ENCODE assay signal across 9 cellular contexts in genomic region chr19:54431255-54431838, GRCh38. TPM values are rescaled to one million over a fixed set of nuclear protein-coding genes. Genes with fewer than 3 reads are reported as not detected.
DNase-seq lines count a peak whose midpoint lies in the region; ATAC-seq, FAIRE-seq and TF ChIP-seq lines count a peak whose summit lies in the region.
"Had no signal": no experiment of that assay in that cellular context is flagged by ENCODE, and none has a peak within 500 bp of the region (broad histone marks: within the 10 kb centered on the region; RNA-seq: fewer than 3 reads in every experiment).

No MANE protein-coding gene starts in this region.

- ATAC-seq in right lobe of liver (peak; percentile 57 to 71 (median 67)), HepG2 (no peak), body of pancreas (peak; percentile 83), HG03460 (IDR thresholded peaks at IDR 0.05; ENCODE audit: unreplicated experiment) (no peak), GM21619 (IDR thresholded peaks at IDR 0.05; ENCODE audit: unreplicated experiment) (no peak), HG02885 (IDR thresholded peaks at IDR 0.05; ENCODE audit: poor library complexity, unreplicated experiment) (no peak)

- TF ChIP-seq POLR2A in right lobe of liver (IDR thresholded peaks at IDR 0.05) = no peak
- no peak for TF ChIP-seq POLR2A in HepG2 (IDR thresholded peaks at IDR 0.05; ENCODE audit: insufficient read depth in 1 of 2, low read depth in 2 of 2, low read length in 2 of 2)
- TF ChIP-seq POLR2A in body of pancreas (IDR thresholded peaks at IDR 0.05) = peak; percentile 5 to 56 (median 55)

- no peaks in the 10 kb centered on the region for H4K20me1 ChIP-seq in HepG2 (ENCODE audit: insufficient read depth, low read length)

- no peak for TF ChIP-seq CTCF in right lobe of liver (IDR thresholded peaks at IDR 0.05)
- no peak for TF ChIP-seq CTCF in HepG2 (CRISPR knock-in tag; IDR thresholded peaks at IDR 0.05)
- peak in 2 of 7 experiments; percentile 3 to 20 for TF ChIP-seq CTCF in body of pancreas (IDR thresholded peaks at IDR 0.05)

- H3K79me2 ChIP-seq in HepG2 (ENCODE audit: insufficient read depth, low read length) = no peaks in the 10 kb centered on the region

- TF ChIP-seq EP300 in HepG2 (IDR thresholded peaks at IDR 0.05; ENCODE audit: low read depth in 2 of 2, low read length in 2 of 2) = no peak
- TF ChIP-seq EP300 in HepG2 (CRISPR knock-in tag; IDR thresholded peaks at IDR 0.05; ENCODE audit: borderline replicate concordance) = no peak

- BruUV-seq in HepG2 (replicated peaks; lab: Mats Ljungman, UMichigan) = no TSS peak

- H3K4me1 ChIP-seq in right lobe of liver = peaks cover 0 to 10% (median 0%) of the 10 kb centered on the region in 4 donors
- H3K4me1 ChIP-seq in HepG2 (ENCODE audit: insufficient read depth, low read length) = no peaks in the 10 kb centered on the region
- peaks cover 64% of the 10 kb centered on the region for H3K4me1 ChIP-seq in body of pancreas

- CTCF ChIA-PET in HepG2 (lab: Yijun Ruan, JAX; ENCODE audit: low intra/inter-chr PET ratio, low total read pairs) = no interaction called here

- H2AFZ ChIP-seq in HepG2 (ENCODE audit: low read length) = no peak overlapping the region

- H3K9ac ChIP-seq in HepG2 (ENCODE audit: insufficient read depth, low read depth, low read length) = no peak overlapping the region

- H3K27me3 ChIP-seq in right lobe of liver (peaks cover 0 to 3% of the 10 kb centered on the region in 2 donors), HepG2 (ENCODE audit: control insufficient read depth in 1 of 2, insufficient read depth in 2 of 2, low read length in 2 of 2) (no peaks in the 10 kb centered on the region; a peak in 1 of 5 replicates), body of pancreas (no peaks in the 10 kb centered on the region)

- POLR2A ChIA-PET in HepG2 (lab: Yijun Ruan, JAX) = interaction anchor here (3.9 kb wide), 1 partner anchor 11 kb away, joined by 41 read pairs; no protein-coding TSS in a partner anchor

- in situ Hi-C loops in HepG2 (cut with HindIII; ENCODE audit: extremely low pct_ligation_motif_present, low pct_unique_long_range_greater_than_20kb) = no loop called here

- H3K36me3 ChIP-seq in right lobe of liver = no peaks in the 10 kb centered on the region
- no peaks in the 10 kb centered on the region for H3K36me3 ChIP-seq in HepG2 (replicated peaks in 1 of 2; ENCODE audit: control insufficient read depth in 1 of 2, insufficient read depth in 2 of 2, low read length in 2 of 2)
- no peaks in the 10 kb centered on the region for H3K36me3 ChIP-seq in body of pancreas (replicated peaks in 1 of 2; ENCODE audit: insufficient read depth in 1 of 2, low read depth in 2 of 2)

- intact Hi-C loops in right lobe of liver (cut with DNase I) (no loop called here), HepG2 (cut with micrococcal nuclease; ENCODE audit: unreplicated experiment) (no loop called here), body of pancreas (cut with DNase I) (no loop called here)

- FAIRE-seq in HepG2 (lab: Jason Lieb, UNC) = no peak

- WGBS in right lobe of liver (ENCODE audit: insufficient coverage, low coverage, low lambda C conversion rate, missing lambda C conversion rate) = 27% methylated on average over 9 of the region's 11 CpGs
- WGBS in HepG2 (ENCODE audit: low lambda C conversion rate) = 97% methylated on average over 10 of the region's 11 CpGs
- 7 to 12% methylated on average over 11 of the region's 11 CpGs for WGBS in body of pancreas, 2 donors

- H3K9me3 ChIP-seq in right lobe of liver (no peaks in the 10 kb centered on the region), HepG2 (ENCODE audit: low read length) (no peaks in the 10 kb centered on the region), body of pancreas (no peaks in the 10 kb centered on the region)

- no peak overlapping the region for H3K4me3 ChIP-seq in right lobe of liver
- no peak overlapping the region for H3K4me3 ChIP-seq in HepG2 (replicated peaks in 1 of 3; ENCODE audit: insufficient read depth in 1 of 3, low read depth in 2 of 3, low read length in 3 of 3)
- no peak overlapping the region for H3K4me3 ChIP-seq in body of pancreas

- DNase-seq in right lobe of liver (peak; percentile 85 to 88 (median 86)), HepG2 (ENCODE audit: low spot score) (no peak), body of pancreas (peak; percentile 91 to 98 (median 96)), iris pigment epithelial cell (ENCODE audit: low read depth) (peak; percentile 45), NCI-H748 treated with DMSO at 0.1 percent for 48 hours (lab: John Stamatoyannopoulos, UW) (no peak)

- no peak overlapping the region for H3K4me2 ChIP-seq in HepG2 (ENCODE audit: low read depth, low read length)

- no peak for TF ChIP-seq RAD21 in HepG2 (CRISPR knock-in tag; IDR thresholded peaks at IDR 0.05)

- H3K27ac ChIP-seq in right lobe of liver = no peak overlapping the region
- no peak overlapping the region for H3K27ac ChIP-seq in HepG2 (ENCODE audit: extremely low read length, insufficient read depth, low read length)
- peak overlapping the region; percentile 59 to 86 (median 74) for H3K27ac ChIP-seq in body of pancreas

RNA-seq across cellular contexts. Expression of gene TTYH1, which starts 16.1 kb away (rescaled TPM):
- total RNA-seq in right lobe of liver (under 1 TPM in 5 of 6 experiments, not detected in 1; 0.30 to 0.93 (median 0.35) TPM), HepG2 (2016; rRNA removed; fragmentation: Illumina TruSeq; extraction: Trizol) (10.6 and 19.9 TPM in 2 replicates), body of pancreas (10 to 100 TPM; 20.5 to 88.7 TPM)
- total RNA-seq in HepG2 (2016; cell fraction: cytosol; rRNA removed; fragmentation: Illumina TruSeq; extraction: Trizol; ENCODE audit: low read depth) = 24.8 and 26.4 TPM in 2 replicates
- total RNA-seq in HepG2 (2016; cell fraction: insoluble cytoplasmic fraction; rRNA removed; fragmentation: Illumina TruSeq; extraction: Trizol) = 9.4 and 21.3 TPM in 2 replicates
- total RNA-seq in HepG2 (2016; cell fraction: membrane; rRNA removed; fragmentation: Illumina TruSeq; extraction: Trizol) = 27.7 and 30.4 TPM in 2 replicates
- 16.5 and 20.3 TPM in 2 replicates for total RNA-seq in HepG2 (2016; cell fraction: nucleus; rRNA removed; fragmentation: Illumina TruSeq; extraction: Trizol)
- polyA plus RNA-seq in HepG2 (2011; rRNA removed) = 6.9 and 8.9 TPM in 2 replicates
- polyA plus RNA-seq in HepG2 (2011; cell fraction: cytosol; rRNA removed) = 7.0 and 10.7 TPM in 2 replicates
- 13.2 and 17.7 TPM in 2 replicates for polyA plus RNA-seq in HepG2 (2011; cell fraction: nucleus; rRNA removed)
- polyA plus RNA-seq in HepG2 (2012) = 4.1 and 6.2 TPM in 2 replicates
- 27.2 and 29.7 TPM in 2 replicates for polyA plus RNA-seq in HepG2 (2016; cell fraction: cytosol; fragmentation: Illumina TruSeq; extraction: Trizol; ENCODE audit: low read depth)
- 11.5 and 12.2 TPM in 2 replicates for polyA plus RNA-seq in HepG2 (2016; cell fraction: insoluble cytoplasmic fraction; fragmentation: Illumina TruSeq; extraction: Trizol; ENCODE audit: low read depth)
- 29.0 and 29.3 TPM in 2 replicates for polyA plus RNA-seq in HepG2 (2016; cell fraction: membrane; fragmentation: Illumina TruSeq; extraction: Trizol; ENCODE audit: low read depth)
- 34.6 and 38.5 TPM in 2 replicates for polyA plus RNA-seq in HepG2 (2016; cell fraction: nucleus; fragmentation: Illumina TruSeq; extraction: Trizol; ENCODE audit: insufficient read depth, low read depth)
- polyA minus RNA-seq in HepG2 (2011; rRNA and poly(A)+ RNA removed; ENCODE audit: low replicate concordance) = 15.4 TPM in 1 of 2 replicates, not detected in the other
- 6.2 and 9.2 TPM in 2 replicates for polyA minus RNA-seq in HepG2 (2011; cell fraction: cytosol; rRNA and poly(A)+ RNA removed)
- polyA minus RNA-seq in HepG2 (2011; cell fraction: nucleus; rRNA and poly(A)+ RNA removed) = 2.6 and 3.9 TPM in 2 replicates

RNA-seq across cellular contexts. Expression of gene LENG8, which starts 17.7 kb away (rescaled TPM):
- total RNA-seq in right lobe of liver (10 to 100 TPM; 29.8 to 66.3 (median 41.1) TPM), HepG2 (2016; rRNA removed; fragmentation: Illumina TruSeq; extraction: Trizol) (5.8 and 14.3 TPM in 2 replicates), body of pancreas (100 to 1,000 TPM; 182 to 290 TPM)
- total RNA-seq in HepG2 (2016; cell fraction: cytosol; rRNA removed; fragmentation: Illumina TruSeq; extraction: Trizol; ENCODE audit: low read depth) = 1.1 and 2.1 TPM in 2 replicates
- 4.7 and 13.0 TPM in 2 replicates for total RNA-seq in HepG2 (2016; cell fraction: insoluble cytoplasmic fraction; rRNA removed; fragmentation: Illumina TruSeq; extraction: Trizol)
- total RNA-seq in HepG2 (2016; cell fraction: membrane; rRNA removed; fragmentation: Illumina TruSeq; extraction: Trizol) = 4.0 TPM in 2 replicates
- 28.1 and 29.6 TPM in 2 replicates for total RNA-seq in HepG2 (2016; cell fraction: nucleus; rRNA removed; fragmentation: Illumina TruSeq; extraction: Trizol)
- 38.3 and 41.9 TPM in 2 replicates for polyA plus RNA-seq in HepG2 (2011; rRNA removed)
- 3.2 and 6.8 TPM in 2 replicates for polyA plus RNA-seq in HepG2 (2011; cell fraction: cytosol; rRNA removed)
- polyA plus RNA-seq in HepG2 (2011; cell fraction: nucleus; rRNA removed) = 519 and 637 TPM in 2 replicates
- 46.6 and 63.0 TPM in 2 replicates for polyA plus RNA-seq in HepG2 (2012)
- 0.46 and 0.71 TPM in 2 replicates for polyA plus RNA-seq in HepG2 (2016; cell fraction: cytosol; fragmentation: Illumina TruSeq; extraction: Trizol; ENCODE audit: low read depth)
- polyA plus RNA-seq in HepG2 (2016; cell fraction: insoluble cytoplasmic fraction; fragmentation: Illumina TruSeq; extraction: Trizol; ENCODE audit: low read depth) = 5.1 and 9.7 TPM in 2 replicates
- polyA plus RNA-seq in HepG2 (2016; cell fraction: membrane; fragmentation: Illumina TruSeq; extraction: Trizol; ENCODE audit: low read depth) = 1.5 and 2.8 TPM in 2 replicates
- 151 and 199 TPM in 2 replicates for polyA plus RNA-seq in HepG2 (2016; cell fraction: nucleus; fragmentation: Illumina TruSeq; extraction: Trizol; ENCODE audit: insufficient read depth, low read depth)
- polyA minus RNA-seq in HepG2 (2011; rRNA and poly(A)+ RNA removed; ENCODE audit: low replicate concordance) = 27.1 and 40.7 TPM in 2 replicates
- polyA minus RNA-seq in HepG2 (2011; cell fraction: cytosol; rRNA and poly(A)+ RNA removed) = 10.7 and 13.3 TPM in 2 replicates
- polyA minus RNA-seq in HepG2 (2011; cell fraction: nucleus; rRNA and poly(A)+ RNA removed) = 60.4 and 69.7 TPM in 2 replicates

RNA-seq across cellular contexts. Expression of gene LENG9, which starts 32.2 kb away (rescaled TPM):
- total RNA-seq in right lobe of liver = 1 to 10 TPM; 1.5 to 5.7 (median 3.3) TPM
- 1.5 and 2.9 TPM in 2 replicates for total RNA-seq in HepG2 (2016; rRNA removed; fragmentation: Illumina TruSeq; extraction: Trizol)
- total RNA-seq in HepG2 (2016; cell fraction: cytosol; rRNA removed; fragmentation: Illumina TruSeq; extraction: Trizol; ENCODE audit: low read depth) = 0.88 and 1.1 TPM in 2 replicates
- 1.8 and 2.6 TPM in 2 replicates for total RNA-seq in HepG2 (2016; cell fraction: insoluble cytoplasmic fraction; rRNA removed; fragmentation: Illumina TruSeq; extraction: Trizol)
- 1.8 and 2.1 TPM in 2 replicates for total RNA-seq in HepG2 (2016; cell fraction: membrane; rRNA removed; fragmentation: Illumina TruSeq; extraction: Trizol)
- 1.9 and 2.7 TPM in 2 replicates for total RNA-seq in HepG2 (2016; cell fraction: nucleus; rRNA removed; fragmentation: Illumina TruSeq; extraction: Trizol)
- polyA plus RNA-seq in HepG2 (2011; rRNA removed) = 0.75 and 1.2 TPM in 2 replicates
- 0.86 and 1.8 TPM in 2 replicates for polyA plus RNA-seq in HepG2 (2011; cell fraction: cytosol; rRNA removed)
- 1.7 TPM in 2 replicates for polyA plus RNA-seq in HepG2 (2011; cell fraction: nucleus; rRNA removed)
- 1.5 and 1.8 TPM in 2 replicates for polyA plus RNA-seq in HepG2 (2012)
- polyA plus RNA-seq in HepG2 (2016; cell fraction: cytosol; fragmentation: Illumina TruSeq; extraction: Trizol; ENCODE audit: low read depth) = 0.32 and 0.38 TPM in 2 replicates
- 1.4 and 1.5 TPM in 2 replicates for polyA plus RNA-seq in HepG2 (2016; cell fraction: insoluble cytoplasmic fraction; fragmentation: Illumina TruSeq; extraction: Trizol; ENCODE audit: low read depth)
- polyA plus RNA-seq in HepG2 (2016; cell fraction: membrane; fragmentation: Illumina TruSeq; extraction: Trizol; ENCODE audit: low read depth) = 0.65 and 1.0 TPM in 2 replicates
- 0.95 and 1.2 TPM in 2 replicates for polyA plus RNA-seq in HepG2 (2016; cell fraction: nucleus; fragmentation: Illumina TruSeq; extraction: Trizol; ENCODE audit: insufficient read depth, low read depth)
- 5.7 and 6.2 TPM in 2 replicates for polyA minus RNA-seq in HepG2 (2011; rRNA and poly(A)+ RNA removed; ENCODE audit: low replicate concordance)
- polyA minus RNA-seq in HepG2 (2011; cell fraction: cytosol; rRNA and poly(A)+ RNA removed) = 3.4 and 3.7 TPM in 2 replicates
- polyA minus RNA-seq in HepG2 (2011; cell fraction: nucleus; rRNA and poly(A)+ RNA removed) = 2.7 and 3.9 TPM in 2 replicates
- 10 to 100 TPM; 21.8 to 25.7 TPM for total RNA-seq in body of pancreas

RNA-seq across cellular contexts. Expression of gene CDC42EP5, which starts 41.7 kb away (rescaled TPM):
- total RNA-seq in right lobe of liver = 1 to 10 TPM; 1.3 to 3.7 (median 2.0) TPM
- 0.83 and 1.6 TPM in 2 replicates for total RNA-seq in HepG2 (2016; rRNA removed; fragmentation: Illumina TruSeq; extraction: Trizol)
- 1.4 and 3.2 TPM in 2 replicates for total RNA-seq in HepG2 (2016; cell fraction: cytosol; rRNA removed; fragmentation: Illumina TruSeq; extraction: Trizol; ENCODE audit: low read depth)
- 1.00 and 1.6 TPM in 2 replicates for total RNA-seq in HepG2 (2016; cell fraction: insoluble cytoplasmic fraction; rRNA removed; fragmentation: Illumina TruSeq; extraction: Trizol)
- 1.4 and 1.9 TPM in 2 replicates for total RNA-seq in HepG2 (2016; cell fraction: membrane; rRNA removed; fragmentation: Illumina TruSeq; extraction: Trizol)
- total RNA-seq in HepG2 (2016; cell fraction: nucleus; rRNA removed; fragmentation: Illumina TruSeq; extraction: Trizol) = not detected in 2 replicates
- polyA plus RNA-seq in HepG2 (2011; rRNA removed) = 0.34 and 0.41 TPM in 2 replicates
- polyA plus RNA-seq in HepG2 (2011; cell fraction: cytosol; rRNA removed) = 0.37 and 0.90 TPM in 2 replicates
- polyA plus RNA-seq in HepG2 (2011; cell fraction: nucleus; rRNA removed) = 0.35 and 0.56 TPM in 2 replicates
- polyA plus RNA-seq in HepG2 (2012) = 0.92 and 0.97 TPM in 2 replicates
- polyA plus RNA-seq in HepG2 (2016; cell fraction: cytosol; fragmentation: Illumina TruSeq; extraction: Trizol; ENCODE audit: low read depth) = 2.2 and 4.1 TPM in 2 replicates
- polyA plus RNA-seq in HepG2 (2016; cell fraction: insoluble cytoplasmic fraction; fragmentation: Illumina TruSeq; extraction: Trizol; ENCODE audit: low read depth) = 2.3 and 3.1 TPM in 2 replicates
- 4.7 and 5.9 TPM in 2 replicates for polyA plus RNA-seq in HepG2 (2016; cell fraction: membrane; fragmentation: Illumina TruSeq; extraction: Trizol; ENCODE audit: low read depth)
- 1.2 and 2.4 TPM in 2 replicates for polyA plus RNA-seq in HepG2 (2016; cell fraction: nucleus; fragmentation: Illumina TruSeq; extraction: Trizol; ENCODE audit: insufficient read depth, low read depth)
- 0.54 TPM in 1 of 2 replicates, not detected in the other for polyA minus RNA-seq in HepG2 (2011; rRNA and poly(A)+ RNA removed; ENCODE audit: low replicate concordance)
- 0.79 TPM in 1 of 2 replicates, not detected in the other for polyA minus RNA-seq in HepG2 (2011; cell fraction: cytosol; rRNA and poly(A)+ RNA removed)
- polyA minus RNA-seq in HepG2 (2011; cell fraction: nucleus; rRNA and poly(A)+ RNA removed) = not detected in 2 replicates
- 10 to 100 TPM; 18.2 to 92.9 TPM for total RNA-seq in body of pancreas
- total RNA-seq: T-helper 2 cell treated with Interferon-gamma antibody and Interleukin-4, amounts not matched to agents 100 ng/mL and 5 ng/mL, for 36 hours had no signal

Comparison
In these comparisons a context has a peak if more than half of its experiments do, and no peak if none do; other contexts are left out.
1. ATAC-seq: peak in right lobe of liver (4 of 4) and body of pancreas (single experiment); none in HepG2 (single experiment), HG03460 (single experiment), GM21619 (single experiment) and HG02885 (single experiment).
2. DNase-seq: peak in right lobe of liver (3 of 3), body of pancreas (4 of 4) and iris pigment epithelial cell (single experiment); none in HepG2 (single experiment) and NCI-H748 treated with DMSO at 0.1 percent for 48 hours (single experiment).
3. RNA of gene TTYH1, which starts 16.1 kb away (total RNA-seq): 20.5 to 88.7 TPM in body of pancreas and 9.4 to 30.4 TPM in HepG2; 0.30 to 0.93 TPM in right lobe of liver; every median in the first group is over 4 times any median in the second.
4. H3K27ac ChIP-seq: peak in body of pancreas (4 of 4); none in right lobe of liver (0 of 3) and HepG2 (single experiment).
5. POLR2A ChIP-seq: peak in body of pancreas (3 of 3); none in right lobe of liver (single experiment) and HepG2 (0 of 2).